ENCODE assay signal across 9 cellular contexts in genomic region chr6:149450679-149451360, GRCh38. TPM values are rescaled to one million over a fixed set of nuclear protein-coding genes. Genes with fewer than 3 reads are reported as not detected.
DNase-seq lines count a peak whose midpoint lies in the region; ATAC-seq, FAIRE-seq and TF ChIP-seq lines count a peak whose summit lies in the region.
"Had no signal": no experiment of that assay in that cellular context is flagged by ENCODE, and none has a peak within 500 bp of the region (broad histone marks: within the 10 kb centered on the region; RNA-seq: fewer than 3 reads in every experiment).

No MANE protein-coding gene starts in this region.

- no peaks in the 10 kb centered on the region for H3K9me3 ChIP-seq in kidney (ENCODE audit: control insufficient read depth in 1 of 2, low read length in 2 of 2)
- no peaks in the 10 kb centered on the region for H3K9me3 ChIP-seq in small intestine (ENCODE audit: control insufficient read depth, low read depth)

- intact Hi-C loops in kidney (cut with DNase I), result no loop called here

- H3K27me3 ChIP-seq in bronchial epithelial cell (ENCODE audit: control insufficient read depth, insufficient read depth, low read length), result no peaks in the 10 kb centered on the region
- H3K27me3 ChIP-seq in small intestine (ENCODE audit: control insufficient read depth in 2 of 2, insufficient read depth in 2 of 2, low read length in 2 of 2), result no peaks in the 10 kb centered on the region

- TF ChIP-seq CTCF in HFF-Myc (IDR thresholded peaks at IDR 0.05; ENCODE audit: low read depth, low read length, missing control alignments) (no peak), bronchial epithelial cell (IDR thresholded peaks at IDR 0.05; ENCODE audit: insufficient read depth, low read length, severe bottlenecking) (no peak), kidney (IDR thresholded peaks at IDR 0.05; ENCODE audit: borderline replicate concordance, extremely low read depth, insufficient read depth) (no peak)

- WGBS in small intestine, 3 donors, result 6 to 15% (median 15%) methylated on average over 61 to 85 of the region's 85 CpGs

- no peak for DNase-seq in HFF-Myc (ENCODE audit: extremely low read depth, low read depth)
- no peak for DNase-seq in bronchial epithelial cell (ENCODE audit: low read depth)
- DNase-seq in kidney, result no peak
- peak; percentile 45 for DNase-seq in small intestine
- DNase-seq in NCI-H2107 treated with DMSO at 0.1 percent for 48 hours (lab: John Stamatoyannopoulos, UW; ENCODE audit: unreplicated experiment), result no peak
- DNase-seq in stimulated activated CD4-positive, alpha-beta T cell treated with anti-CD3 and anti-CD28 coated beads, Interleukin-12 subunit alpha, Interleukin-12 subunit beta, amount 100 ng/mL, for 4 hours, result no peak
- DNase-seq in DMS153 (lab: John Stamatoyannopoulos, UW), result no peak
- DNase-seq: NCI-H2171 had no signal

- H3K9ac ChIP-seq in kidney (ENCODE audit: low read length in 2 of 2), result peak overlapping the region in 1 of 2 donors; percentile 40

- no peaks in the 10 kb centered on the region for H3K36me3 ChIP-seq in bronchial epithelial cell (ENCODE audit: control insufficient read depth, insufficient read depth, low read length)
- H3K36me3 ChIP-seq in kidney (ENCODE audit: control insufficient read depth in 1 of 2, insufficient read depth in 2 of 2, low read length in 2 of 2), result no peaks in the 10 kb centered on the region
- H3K36me3 ChIP-seq in small intestine (ENCODE audit: control insufficient read depth in 2 of 2, insufficient read depth in 2 of 2, low read length in 2 of 2), result no peaks in the 10 kb centered on the region

- ATAC-seq in GM21447 (IDR thresholded peaks at IDR 0.05; ENCODE audit: unreplicated experiment), result no peak

- H3K4me1 ChIP-seq in kidney (ENCODE audit: control insufficient read depth in 1 of 2, insufficient read depth in 1 of 2, low read depth in 1 of 2, low read length in 2 of 2) (peaks cover 26 to 29% of the 10 kb centered on the region in 2 donors), small intestine (ENCODE audit: control insufficient read depth in 2 of 2, insufficient read depth in 1 of 2, low read depth in 1 of 2, low read length in 1 of 2) (peaks cover 13 to 18% of the 10 kb centered on the region in 2 donors)

- no peak for FAIRE-seq in bronchial epithelial cell (lab: Jason Lieb, UNC)
- no peak for FAIRE-seq in kidney (lab: Jason Lieb, UNC)
- no peak for FAIRE-seq in small intestine (lab: Jason Lieb, UNC)

- H3K4me3 ChIP-seq in HFF-Myc (replicated peaks; ENCODE audit: low read depth, low read length), result peak overlapping the region; percentile 21; the same call in 1 of the 2 replicates
- peak overlapping the region; percentile 41 for H3K4me3 ChIP-seq in bronchial epithelial cell (ENCODE audit: low read depth, low read length)
- peak overlapping the region; percentile 16 to 56 for H3K4me3 ChIP-seq in kidney (ENCODE audit: low read length in 2 of 2)
- H3K4me3 ChIP-seq in small intestine (ENCODE audit: low read depth in 1 of 2, low read length in 2 of 2), result peak overlapping the region; percentile 32 to 47

- H3K27ac ChIP-seq in kidney (ENCODE audit: low read depth in 2 of 2, low read length in 2 of 2) (peak overlapping the region in 1 of 2 donors; percentile 4), small intestine (ENCODE audit: low read depth in 1 of 2, low read length in 1 of 2) (peak overlapping the region in 1 of 2 donors; percentile 27)

RNA-seq across cellular contexts. Expression of gene ZC3H12D, which starts 34.0 kb away (rescaled TPM):
- total RNA-seq in bronchial epithelial cell, result under 0.01 TPM in 2 replicates
- 3.7 TPM for total RNA-seq in kidney
- 0.82 TPM for polyA plus RNA-seq in kidney (ENCODE audit: insufficient read depth, low read depth, low replicate concordance)
- 1 to 10 TPM; 2.0 to 3.2 (median 3.0) TPM for polyA plus RNA-seq in small intestine

RNA-seq across cellular contexts. Expression of gene SUMO4, which starts 50.8 kb away (rescaled TPM):
- total RNA-seq in bronchial epithelial cell (0.79 and 1.2 TPM in 2 replicates), kidney (1.9 TPM)
- polyA plus RNA-seq in kidney (ENCODE audit: insufficient read depth, low read depth, low replicate concordance) (not detected), small intestine (not detected)
